In the genomic region with DNA sequence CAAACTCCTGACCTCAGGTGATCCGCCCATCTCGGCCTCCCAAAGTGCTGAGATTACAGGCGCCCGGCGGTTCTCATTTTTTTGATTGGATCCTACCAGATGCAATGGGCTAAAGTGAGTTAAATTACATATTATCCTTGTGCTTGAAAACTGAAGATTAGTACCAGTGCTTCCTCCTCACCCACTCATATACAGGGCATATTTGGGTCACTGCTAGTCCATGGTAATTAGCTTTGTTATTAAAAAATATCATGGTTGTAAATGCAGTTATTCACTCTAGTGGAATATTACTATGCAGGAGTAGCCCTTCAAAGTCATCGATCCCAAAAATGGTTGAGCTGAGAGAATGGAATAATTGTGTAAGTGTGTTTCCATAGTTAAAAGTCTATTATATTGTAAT, we compare ENCODE assay signal across 17 cellular contexts. TPM values are rescaled to one million over a fixed set of nuclear protein-coding genes. Genes with fewer than 3 reads are reported as not detected.
DNase-seq lines count a peak whose midpoint lies in the region; ATAC-seq and TF ChIP-seq lines count a peak whose summit lies in the region.
"Had no signal": no experiment of that assay in that cellular context is flagged by ENCODE, and none has a peak within 500 bp of the region (broad histone marks: within the 10 kb centered on the region; RNA-seq: fewer than 3 reads in every experiment).

No MANE protein-coding gene starts in this region.

- H3K4me1 ChIP-seq in GM23338 (ENCODE audit: insufficient read depth): peaks cover 81% of the 10 kb centered on the region

- DNase-seq in activated T-cell treated with anti-CD3 and anti-CD28 coated beads, Interleukin-2, amount 50 U/mL, for 4 hours: no peak
- no peak for DNase-seq in activated T-cell treated with anti-CD3 and anti-CD28 coated beads, Interleukin-2, amount 50 U/mL, for 1 hour
- no peak for DNase-seq in GM23338 (ENCODE audit: low spot score)
- DNase-seq in T-helper 17 cell: no peak
- DNase-seq in stimulated activated naive CD8-positive, alpha-beta T cell treated with anti-CD3 and anti-CD28 coated beads, Interleukin-15, Interleukin-2, amounts not matched to agents 100 U/mL and 50 U/mL, for 24 hours: no peak
- no peak for DNase-seq in NCI-H510A (lab: John Stamatoyannopoulos, UW)
- no peak for DNase-seq in WTC11 (ENCODE audit: low spot score)
- DNase-seq: COR-L47, hippocampal formation, mesenchymal stem cell, NCI-H2081 treated with DMSO at 0.1 percent for 48 hours, NCI-H526, SJCRH30, T-helper 9 cell had no signal

- H3K4me2 ChIP-seq in GM23338: peak overlapping the region; percentile 69

- no peaks in the 10 kb centered on the region for H3K36me3 ChIP-seq in GM23338 (ENCODE audit: insufficient read depth)

- H3F3A ChIP-seq in GM23338 (replicated peaks; ENCODE audit: low read depth): no peaks in the 10 kb centered on the region

- peaks cover 9% of the 10 kb centered on the region; the same call in 1 of the 2 replicates for H4K20me1 ChIP-seq in GM23338 (replicated peaks; ENCODE audit: insufficient read depth)

- H3K27me3 ChIP-seq in GM23338 (ENCODE audit: insufficient read depth): no peaks in the 10 kb centered on the region
- H3K27me3 ChIP-seq: SJCRH30, vagina had no signal

- H3K9me2 ChIP-seq in GM23338 (ENCODE audit: insufficient read depth): no peaks in the 10 kb centered on the region

- peaks cover 51% of the 10 kb centered on the region for H3K36me3 Mint-ChIP-seq in activated T-cell treated with anti-CD3 and anti-CD28 coated beads, Interleukin-2, amount 50 U/mL, for 4 hours (ENCODE audit: insufficient read depth)
- H3K36me3 Mint-ChIP-seq in GM23338 (ENCODE audit: low read depth): peaks cover 21% of the 10 kb centered on the region; the same call in 2 of the 3 replicates
- H3K36me3 Mint-ChIP-seq in T-helper 17 cell (ENCODE audit: low read depth): no peaks in the 10 kb centered on the region
- H3K36me3 Mint-ChIP-seq in WTC11: peaks cover 13% of the 10 kb centered on the region; the same call in 1 of the 2 replicates

- H3K4me3 Mint-ChIP-seq in activated T-cell treated with anti-CD3 and anti-CD28 coated beads, Interleukin-2, amount 50 U/mL, for 4 hours: peak overlapping the region; percentile 16
- H3K4me3 Mint-ChIP-seq in GM23338: no peak overlapping the region; the same call in 2 of the 3 replicates
- H3K4me3 Mint-ChIP-seq in T-helper 17 cell: peak overlapping the region; percentile 60
- H3K4me3 Mint-ChIP-seq in WTC11: no peak overlapping the region
- H3K4me3 Mint-ChIP-seq: neural crest cell had no signal

- H3K4me1 Mint-ChIP-seq in activated T-cell treated with anti-CD3 and anti-CD28 coated beads, Interleukin-2, amount 50 U/mL, for 4 hours (ENCODE audit: low read depth): peaks cover 81% of the 10 kb centered on the region
- H3K4me1 Mint-ChIP-seq in GM23338 (peaks cover 62% of the 10 kb centered on the region), T-helper 17 cell (peaks cover 49% of the 10 kb centered on the region), WTC11 (peaks cover 79% of the 10 kb centered on the region)

- no peak overlapping the region for H3K27ac Mint-ChIP-seq in GM23338
- peak overlapping the region; percentile 72 for H3K27ac Mint-ChIP-seq in T-helper 17 cell
- no peak overlapping the region for H3K27ac Mint-ChIP-seq in WTC11

- no peaks in the 10 kb centered on the region for H3K27me3 Mint-ChIP-seq in activated T-cell treated with anti-CD3 and anti-CD28 coated beads, Interleukin-2, amount 50 U/mL, for 4 hours (ENCODE audit: low read depth)
- H3K27me3 Mint-ChIP-seq in GM23338 (ENCODE audit: insufficient read depth, low read depth, poor library complexity) (peaks cover 7% of the 10 kb centered on the region), T-helper 17 cell (no peaks in the 10 kb centered on the region), WTC11 (ENCODE audit: low read depth) (no peaks in the 10 kb centered on the region)

- peaks cover 3% of the 10 kb centered on the region for H3K9me3 Mint-ChIP-seq in activated T-cell treated with anti-CD3 and anti-CD28 coated beads, Interleukin-2, amount 50 U/mL, for 4 hours
- H3K9me3 Mint-ChIP-seq in GM23338: no peaks in the 10 kb centered on the region
- H3K9me3 Mint-ChIP-seq in WTC11: no peaks in the 10 kb centered on the region

- ATAC-seq in activated T-cell treated with anti-CD3 and anti-CD28 coated beads, Interleukin-2, amount 50 U/mL, for 4 hours: peak in 1 of 2 donors; percentile 2
- ATAC-seq in GM23338 (no peak), T-helper 17 cell (no peak), WTC11 (no peak), HG03520 (IDR thresholded peaks at IDR 0.05; ENCODE audit: unreplicated experiment) (no peak)
- peak; percentile 11 for ATAC-seq in stimulated activated naive CD8-positive, alpha-beta T cell treated with anti-CD3 and anti-CD28 coated beads, Interleukin-15, Interleukin-2, amounts not matched to agents 100 U/mL and 50 U/mL, for 24 hours

- CTCF ChIA-PET in WTC11 (lab: Charles Lee): no interaction called here

- H3K4me3 ChIP-seq in GM23338: peak overlapping the region; percentile 8
- H3K4me3 ChIP-seq: SJCRH30, vagina had no signal

- no peak overlapping the region for H2AFZ ChIP-seq in GM23338

- H3K27ac ChIP-seq in GM23338 (ENCODE audit: low read depth): peak overlapping the region; percentile 88; the same call in 1 of the 2 replicates
- H3K27ac ChIP-seq: SJCRH30, vagina had no signal

- TF ChIP-seq CTCF in GM23338 (conservative IDR thresholded peaks at IDR 0.05; ENCODE audit: low read depth in 2 of 2) (no peak), WTC11 (IDR thresholded peaks at IDR 0.05) (no peak)

- POLR2A ChIA-PET in WTC11 (lab: Charles Lee): no interaction called here

- H3K79me2 ChIP-seq in GM23338 (replicated peaks; ENCODE audit: insufficient read depth): peaks cover 100% of the 10 kb centered on the region

- no peaks in the 10 kb centered on the region for H3K9me3 ChIP-seq in T-helper 17 cell (ENCODE audit: control insufficient read depth, low read length, poor library complexity, severe bottlenecking)
- H3K9me3 ChIP-seq: SJCRH30, vagina had no signal

TF ChIP-seq in WTC11, 78 proteins besides CTCF, POLR2A, EP300 and RAD21 (continues in another document):
- TF ChIP-seq, protein P1, sequence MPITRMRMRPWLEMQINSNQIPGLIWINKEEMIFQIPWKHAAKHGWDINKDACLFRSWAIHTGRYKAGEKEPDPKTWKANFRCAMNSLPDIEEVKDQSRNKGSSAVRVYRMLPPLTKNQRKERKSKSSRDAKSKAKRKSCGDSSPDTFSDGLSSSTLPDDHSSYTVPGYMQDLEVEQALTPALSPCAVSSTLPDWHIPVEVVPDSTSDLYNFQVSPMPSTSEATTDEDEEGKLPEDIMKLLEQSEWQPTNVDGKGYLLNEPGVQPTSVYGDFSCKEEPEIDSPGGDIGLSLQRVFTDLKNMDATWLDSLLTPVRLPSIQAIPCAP (CRISPR knock-in tag; IDR thresholded peaks at IDR 0.05): no peak
- TF ChIP-seq GABPB1 (CRISPR knock-in tag; IDR thresholded peaks at IDR 0.05) (no peak), CBFB (CRISPR knock-in tag; IDR thresholded peaks at IDR 0.05; ENCODE audit: low read depth) (no peak), MXD4 (CRISPR knock-in tag; IDR thresholded peaks at IDR 0.05; ENCODE audit: borderline replicate concordance) (no peak), SOX15 (CRISPR knock-in tag; IDR thresholded peaks at IDR 0.05) (no peak), ZNF671 (CRISPR knock-in tag; IDR thresholded peaks at IDR 0.05) (no peak), ETV6 (CRISPR knock-in tag; IDR thresholded peaks at IDR 0.05) (no peak), ZBTB21 (CRISPR knock-in tag; IDR thresholded peaks at IDR 0.05; ENCODE audit: borderline replicate concordance) (no peak), ZNF423 (CRISPR knock-in tag; IDR thresholded peaks at IDR 0.05) (no peak)
- TF ChIP-seq, protein P2, sequence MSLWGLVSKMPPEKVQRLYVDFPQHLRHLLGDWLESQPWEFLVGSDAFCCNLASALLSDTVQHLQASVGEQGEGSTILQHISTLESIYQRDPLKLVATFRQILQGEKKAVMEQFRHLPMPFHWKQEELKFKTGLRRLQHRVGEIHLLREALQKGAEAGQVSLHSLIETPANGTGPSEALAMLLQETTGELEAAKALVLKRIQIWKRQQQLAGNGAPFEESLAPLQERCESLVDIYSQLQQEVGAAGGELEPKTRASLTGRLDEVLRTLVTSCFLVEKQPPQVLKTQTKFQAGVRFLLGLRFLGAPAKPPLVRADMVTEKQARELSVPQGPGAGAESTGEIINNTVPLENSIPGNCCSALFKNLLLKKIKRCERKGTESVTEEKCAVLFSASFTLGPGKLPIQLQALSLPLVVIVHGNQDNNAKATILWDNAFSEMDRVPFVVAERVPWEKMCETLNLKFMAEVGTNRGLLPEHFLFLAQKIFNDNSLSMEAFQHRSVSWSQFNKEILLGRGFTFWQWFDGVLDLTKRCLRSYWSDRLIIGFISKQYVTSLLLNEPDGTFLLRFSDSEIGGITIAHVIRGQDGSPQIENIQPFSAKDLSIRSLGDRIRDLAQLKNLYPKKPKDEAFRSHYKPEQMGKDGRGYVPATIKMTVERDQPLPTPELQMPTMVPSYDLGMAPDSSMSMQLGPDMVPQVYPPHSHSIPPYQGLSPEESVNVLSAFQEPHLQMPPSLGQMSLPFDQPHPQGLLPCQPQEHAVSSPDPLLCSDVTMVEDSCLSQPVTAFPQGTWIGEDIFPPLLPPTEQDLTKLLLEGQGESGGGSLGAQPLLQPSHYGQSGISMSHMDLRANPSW (CRISPR knock-in tag; conservative IDR thresholded peaks at IDR 0.05; ENCODE audit: low read depth): no peak
- TF ChIP-seq, protein P3, sequence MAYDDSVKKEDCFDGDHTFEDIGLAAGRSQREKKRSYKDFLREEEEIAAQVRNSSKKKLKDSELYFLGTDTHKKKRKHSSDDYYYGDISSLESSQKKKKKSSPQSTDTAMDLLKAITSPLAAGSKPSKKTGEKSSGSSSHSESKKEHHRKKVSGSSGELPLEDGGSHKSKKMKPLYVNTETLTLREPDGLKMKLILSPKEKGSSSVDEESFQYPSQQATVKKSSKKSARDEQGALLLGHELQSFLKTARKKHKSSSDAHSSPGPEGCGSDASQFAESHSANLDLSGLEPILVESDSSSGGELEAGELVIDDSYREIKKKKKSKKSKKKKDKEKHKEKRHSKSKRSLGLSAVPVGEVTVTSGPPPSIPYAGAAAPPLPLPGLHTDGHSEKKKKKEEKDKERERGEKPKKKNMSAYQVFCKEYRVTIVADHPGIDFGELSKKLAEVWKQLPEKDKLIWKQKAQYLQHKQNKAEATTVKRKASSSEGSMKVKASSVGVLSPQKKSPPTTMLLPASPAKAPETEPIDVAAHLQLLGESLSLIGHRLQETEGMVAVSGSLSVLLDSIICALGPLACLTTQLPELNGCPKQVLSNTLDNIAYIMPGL (CRISPR knock-in tag; IDR thresholded peaks at IDR 0.05): no peak

RNA-seq across cellular contexts. Expression of a gene that starts 26.5 kb away (rescaled TPM):
- 10 to 100 TPM; 26.5 to 46.3 (median 38.2) TPM for total RNA-seq in activated T-cell treated with anti-CD3 and anti-CD28 coated beads, Interleukin-2, amount 50 U/mL, for 4 hours
- 39.8 and 45.7 TPM in 2 replicates for total RNA-seq in GM23338 (2014; rRNA removed; shearing (Covaris generic))
- 47.9 and 67.9 TPM in 2 replicates for polyA plus RNA-seq in GM23338 (2016; fragmentation: Nextera tagmentation; extraction: Ambion mirVana)
- total RNA-seq in T-helper 17 cell: 100 to 1,000 TPM in 1 of 2 donors, 10 to 100 TPM in 1; 88.3 to 103 TPM
- total RNA-seq in WTC11 (2021): 39.3 to 42.1 TPM (median 39.9 TPM) in 3 replicates

Comparison
In these comparisons a context has a peak if more than half of its experiments do, and no peak if none do; other contexts are left out.
1. H3K4me3 Mint-ChIP-seq: peak in activated T-cell treated with anti-CD3 and anti-CD28 coated beads, Interleukin-2, amount 50 U/mL, for 4 hours (single experiment) and T-helper 17 cell (single experiment); none in GM23338 (single experiment) and WTC11 (single experiment).